In genomic region chr12:6541371-6542165, GRCh38 we compare ENCODE assay signal across 9 cellular contexts. TPM values are rescaled to one million over a fixed set of nuclear protein-coding genes. Genes with fewer than 3 reads are reported as not detected.
DNase-seq lines count a peak whose midpoint lies in the region; ATAC-seq, FAIRE-seq and TF ChIP-seq lines count a peak whose summit lies in the region.
"Had no signal": no experiment of that assay in that cellular context is flagged by ENCODE, and none has a peak within 500 bp of the region (broad histone marks: within the 10 kb centered on the region; RNA-seq: fewer than 3 reads in every experiment).

No MANE protein-coding gene starts in this region.

- H3K9me3 ChIP-seq in A549 (no peaks in the 10 kb centered on the region), duodenal mucosa (ENCODE audit: control insufficient read depth in 1 of 2, low read length in 2 of 2) (no peaks in the 10 kb centered on the region)

- POLR2A ChIA-PET in A549 (lab: Yijun Ruan, JAX) = interaction anchor here (0.6 to 1.2 kb wide), 5 partner anchors 9 to 211 kb away, joined by 3 to 6 read pairs (median 5); partner anchors contain the start of gene MLF2

- 95% methylated on average over 26 of the region's 26 CpGs for WGBS in A549 (ENCODE audit: missing lambda C conversion rate)

- H3K36me3 Mint-ChIP-seq in HFFc6 (ENCODE audit: low read depth) (peaks cover 37% of the 10 kb centered on the region), neural crest cell (ENCODE audit: low read depth) (peaks cover 33% of the 10 kb centered on the region)

- CTCF ChIA-PET in A549 (lab: Yijun Ruan, JAX) = interaction anchor here (0.6 to 25.9 kb wide), 8 partner anchors 13 to 284 kb away, joined by 3 to 491 read pairs (median 15); partner anchors contain the start of genes IFFO1 and NOP2

- H3K27ac ChIP-seq in A549 (peak overlapping the region; percentile 70 to 81; a peak in 5 of 6 replicates), duodenal mucosa (ENCODE audit: low read depth, low read length) (peak overlapping the region; percentile 90)

- H3K9me3 Mint-ChIP-seq in HFFc6 (peaks cover 14% of the 10 kb centered on the region), neural crest cell (no peaks in the 10 kb centered on the region)

- no peak for TF ChIP-seq CTCF in A549 (IDR thresholded peaks at IDR 0.05)
- no peak for TF ChIP-seq CTCF in HFFc6 (IDR thresholded peaks at IDR 0.05)
- no peak for TF ChIP-seq CTCF in neural crest cell (conservative IDR thresholded peaks at IDR 0.05)

- DNase-seq in A549 (ENCODE audit: low read depth in 1 of 2, low spot score in 1 of 2) (no peak), HFFc6 (no peak), neural crest cell (ENCODE audit: low read depth, low spot score) (no peak), germinal center (ENCODE audit: low spot score) (no peak), DMS79 treated with DMSO at 0.1 percent for 48 hours (lab: John Stamatoyannopoulos, UW) (no peak), NCI-H2196 (lab: John Stamatoyannopoulos, UW; ENCODE audit: unreplicated experiment) (no peak)
- DNase-seq: NCI-H2227 treated with DMSO at 0.1 percent for 48 hours had no signal

- peaks cover 40% of the 10 kb centered on the region for H3K27me3 Mint-ChIP-seq in HFFc6 (ENCODE audit: insufficient read depth)
- H3K27me3 Mint-ChIP-seq in neural crest cell (ENCODE audit: low read depth) = peaks cover 25% of the 10 kb centered on the region

- no peak for TF ChIP-seq RAD21 in A549 (conservative IDR thresholded peaks at IDR 0.05 in 1 of 2, IDR thresholded peaks at IDR 0.05 in 1 of 2)

- H3K9ac ChIP-seq in duodenal mucosa (ENCODE audit: low read depth in 1 of 2, low read length in 2 of 2) = peak overlapping the region; percentile 57 to 73

- no peak for TF ChIP-seq POLR2A in A549 (IDR thresholded peaks at IDR 0.05; ENCODE audit: low read length)

- H3K27me3 ChIP-seq in duodenal mucosa (ENCODE audit: control insufficient read depth in 1 of 2, insufficient read depth in 2 of 2, low read length in 2 of 2) = no peaks in the 10 kb centered on the region

- H3K4me1 ChIP-seq in A549 (peaks cover 52% of the 10 kb centered on the region), duodenal mucosa (ENCODE audit: control insufficient read depth in 1 of 2, insufficient read depth in 2 of 2, low read length in 2 of 2) (peaks cover 45 to 52% of the 10 kb centered on the region in 2 donors)

- H3K4me3 Mint-ChIP-seq in HFFc6 (0 out of 2 replicates have a peak overlapping the region, but pooled peaks have one; percentile 95), neural crest cell (peak overlapping the region; percentile 98)

- peaks cover 17 to 36% of the 10 kb centered on the region in 2 donors for H3K36me3 ChIP-seq in duodenal mucosa (ENCODE audit: control insufficient read depth in 1 of 2, insufficient read depth in 2 of 2, low read length in 2 of 2)

- TF ChIP-seq EP300 in A549 (IDR thresholded peaks at IDR 0.05) = no peak

- no peak for FAIRE-seq in A549 (lab: Jason Lieb, UNC)

- no peak overlapping the region for H3K4me2 ChIP-seq in A549

- H3K27ac Mint-ChIP-seq in HFFc6 = peak overlapping the region; percentile 100
- H3K27ac Mint-ChIP-seq in neural crest cell (ENCODE audit: unreplicated experiment) = peak overlapping the region; percentile 74

- no peak for ATAC-seq in A549
- ATAC-seq in HG03460 (IDR thresholded peaks at IDR 0.05; ENCODE audit: unreplicated experiment) = no peak

- no peak overlapping the region for H3K4me3 ChIP-seq in A549
- peak overlapping the region; percentile 18 to 62 for H3K4me3 ChIP-seq in duodenal mucosa (ENCODE audit: low read depth in 1 of 2, low read length in 2 of 2)

- H3K4me1 Mint-ChIP-seq in HFFc6 (ENCODE audit: low read depth) (peaks cover 64% of the 10 kb centered on the region), neural crest cell (peaks cover 53% of the 10 kb centered on the region)

TF ChIP-seq in A549, 52 proteins besides CTCF, POLR2A, EP300 and RAD21:
- TF ChIP-seq TFCP2L1 (CRISPR knock-in tag; IDR thresholded peaks at IDR 0.05) = no peak
- TF ChIP-seq EHMT2 (IDR thresholded peaks at IDR 0.05; ENCODE audit: low read depth) = no peak
- no peak for TF ChIP-seq ZFP36 (IDR thresholded peaks at IDR 0.05; ENCODE audit: borderline replicate concordance, partially characterized antibody)
- TF ChIP-seq USF2 (IDR thresholded peaks at IDR 0.05) = no peak
- no peak for TF ChIP-seq RNF2 (IDR thresholded peaks at IDR 0.05; ENCODE audit: borderline replicate concordance, low read depth)
- no peak for TF ChIP-seq JUNB (IDR thresholded peaks at IDR 0.05)
- no peak for TF ChIP-seq MAX (IDR thresholded peaks at IDR 0.05)
- TF ChIP-seq MAFK (IDR thresholded peaks at IDR 0.05; ENCODE audit: partially characterized antibody) = no peak
- TF ChIP-seq ZSCAN20 (CRISPR knock-in tag; IDR thresholded peaks at IDR 0.05) = no peak
- no peak for TF ChIP-seq PHF8 (IDR thresholded peaks at IDR 0.05; ENCODE audit: borderline replicate concordance, low read depth)
- TF ChIP-seq FOSL2 (IDR thresholded peaks at IDR 0.05) = no peak
- TF ChIP-seq FOSL2 (CRISPR knock-in tag; IDR thresholded peaks at IDR 0.05) = no peak
- no peak for TF ChIP-seq BHLHE40 (IDR thresholded peaks at IDR 0.05; ENCODE audit: low read depth, low read length)
- no peak for TF ChIP-seq HEYL (CRISPR knock-in tag; IDR thresholded peaks at IDR 0.05)

RNA-seq across cellular contexts. Expression of gene GAPDH, which starts 7.3 kb away (rescaled TPM):
- 10,036 and 10,800 TPM in 2 replicates for polyA plus RNA-seq in A549 (2011; rRNA removed)
- 21,407 and 21,524 TPM in 2 replicates for polyA plus RNA-seq in A549 (2012; cell fraction: cytosol; rRNA removed)
- polyA plus RNA-seq in A549 (2012; cell fraction: nucleus; rRNA removed) = 14,086 and 20,182 TPM in 2 replicates
- 6,292 to 6,607 TPM (median 6,463 TPM) in 3 replicates for polyA plus RNA-seq in A549 (2017; fragmentation: RNase III; extraction: RNeasy Plus Mini Kit Qiagen cat#74134 plus additional on column Dnase treatment)
- 13,401 and 18,844 TPM in 2 replicates for polyA minus RNA-seq in A549 (2011; rRNA and poly(A)+ RNA removed)
- total RNA-seq in HFFc6 (2021; fragmentation: NEBNext Ultra II Directional; extraction: Animal tissue kit (Norgen Biotek cat#: 25700)) = 1,000 to 10,000 TPM; 6,263 to 7,539 (median 6,900) TPM
- 3,867 and 3,984 TPM in 2 replicates for total RNA-seq in neural crest cell

RNA-seq across cellular contexts. Expression of gene IFFO1, which starts 14.3 kb away (rescaled TPM):
- 0.74 and 1.0 TPM in 2 replicates for polyA plus RNA-seq in A549 (2011; rRNA removed)
- 0.74 and 1.1 TPM in 2 replicates for polyA plus RNA-seq in A549 (2012; cell fraction: cytosol; rRNA removed)
- polyA plus RNA-seq in A549 (2012; cell fraction: nucleus; rRNA removed) = 3.3 and 3.8 TPM in 2 replicates
- 0.94 to 1.5 TPM (median 1.1 TPM) in 3 replicates for polyA plus RNA-seq in A549 (2017; fragmentation: RNase III; extraction: RNeasy Plus Mini Kit Qiagen cat#74134 plus additional on column Dnase treatment)
- 1.2 and 1.3 TPM in 2 replicates for polyA minus RNA-seq in A549 (2011; rRNA and poly(A)+ RNA removed)
- 10 to 100 TPM; 25.9 to 35.6 (median 29.2) TPM for total RNA-seq in HFFc6 (2021; fragmentation: NEBNext Ultra II Directional; extraction: Animal tissue kit (Norgen Biotek cat#: 25700))
- 27.2 and 28.9 TPM in 2 replicates for total RNA-seq in neural crest cell

RNA-seq across cellular contexts. Expression of gene NOP2, which starts 26.5 kb away (rescaled TPM):
- polyA plus RNA-seq in A549 (2011; rRNA removed) = 162 and 176 TPM in 2 replicates
- polyA plus RNA-seq in A549 (2012; cell fraction: cytosol; rRNA removed) = 82.7 and 85.6 TPM in 2 replicates
- 293 and 335 TPM in 2 replicates for polyA plus RNA-seq in A549 (2012; cell fraction: nucleus; rRNA removed)
- 100 to 108 TPM (median 104 TPM) in 3 replicates for polyA plus RNA-seq in A549 (2017; fragmentation: RNase III; extraction: RNeasy Plus Mini Kit Qiagen cat#74134 plus additional on column Dnase treatment)
- polyA minus RNA-seq in A549 (2011; rRNA and poly(A)+ RNA removed) = 90.2 and 92.1 TPM in 2 replicates
- total RNA-seq in HFFc6 (2021; fragmentation: NEBNext Ultra II Directional; extraction: Animal tissue kit (Norgen Biotek cat#: 25700)) = 10 to 100 TPM; 39.5 to 60.5 (median 42.6) TPM
- 73.3 and 75.1 TPM in 2 replicates for total RNA-seq in neural crest cell

RNA-seq across cellular contexts. Expression of gene NCAPD2, which starts 47.7 kb away (rescaled TPM):
- polyA plus RNA-seq in A549 (2011; rRNA removed) (130 and 145 TPM in 2 replicates), A549 (2017; fragmentation: RNase III; extraction: RNeasy Plus Mini Kit Qiagen cat#74134 plus additional on column Dnase treatment) (76.1 to 82.0 TPM (median 77.3 TPM) in 3 replicates)
- polyA plus RNA-seq in A549 (2012; cell fraction: cytosol; rRNA removed) = 86.9 and 90.0 TPM in 2 replicates
- 124 and 125 TPM in 2 replicates for polyA plus RNA-seq in A549 (2012; cell fraction: nucleus; rRNA removed)
- 163 and 187 TPM in 2 replicates for polyA minus RNA-seq in A549 (2011; rRNA and poly(A)+ RNA removed)
- total RNA-seq in HFFc6 (2021; fragmentation: NEBNext Ultra II Directional; extraction: Animal tissue kit (Norgen Biotek cat#: 25700)) = 10 to 100 TPM; 42.2 to 75.9 (median 65.4) TPM
- 133 TPM in 2 replicates for total RNA-seq in neural crest cell

RNA-seq across cellular contexts. Expression of gene MRPL51, which starts 48.5 kb away (rescaled TPM):
- polyA plus RNA-seq in A549 (2011; rRNA removed) = 181 and 337 TPM in 2 replicates
- polyA plus RNA-seq in A549 (2012; cell fraction: cytosol; rRNA removed) = 198 and 262 TPM in 2 replicates
- polyA plus RNA-seq in A549 (2012; cell fraction: nucleus; rRNA removed) = 65.6 and 118 TPM in 2 replicates
- 260 to 272 TPM (median 265 TPM) in 3 replicates for polyA plus RNA-seq in A549 (2017; fragmentation: RNase III; extraction: RNeasy Plus Mini Kit Qiagen cat#74134 plus additional on column Dnase treatment)
- polyA minus RNA-seq in A549 (2011; rRNA and poly(A)+ RNA removed) = 33.9 and 50.6 TPM in 2 replicates
- total RNA-seq in HFFc6 (2021; fragmentation: NEBNext Ultra II Directional; extraction: Animal tissue kit (Norgen Biotek cat#: 25700)) = 100 to 1,000 TPM; 227 to 290 (median 257) TPM
- 262 and 272 TPM in 2 replicates for total RNA-seq in neural crest cell
